Comparison of ENCODE assay signal across 18 cellular contexts in genomic region chr7:33477719-33478480, GRCh38.
"Had no signal": no experiment of that assay in that cellular context is flagged by ENCODE, and none has a peak within 500 bp of the region (broad histone marks: within the 10 kb centered on the region; RNA-seq: fewer than 3 reads in every experiment).

No MANE protein-coding gene starts in this region.

- H3K4me1 ChIP-seq: SJSA1 had no signal

- H3K9me3 ChIP-seq: SJSA1 had no signal

- H3K27me3 ChIP-seq: MG63 had no signal

- DNase-seq: IMR-90, MG63, NCI-H1092 treated with DMSO at 0.1 percent for 48 hours, NCI-H1436, NCI-H187, NCI-H2029 treated with DMSO at 0.1 percent for 48 hours, NCI-H2171 treated with DMSO at 0.1 percent for 48 hours, NCI-H345, NCI-H446 treated with DMSO at 0.1 percent for 48 hours, NCI-H510A treated with DMSO at 0.1 percent for 48 hours, NCI-H526 treated with DMSO at 0.1 percent for 48 hours, NCI-H748 treated with DMSO at 0.1 percent for 48 hours, Right ventricle myocardium superior, RPMI8226, SIG-M5 had no signal

- ATAC-seq: HepG2 had no signal

- H3K36me3 ChIP-seq: MG63, SJSA1 had no signal

- H3K27ac ChIP-seq: SJSA1, SK-N-MC had no signal

- H3K4me3 ChIP-seq: MG63, SJSA1, SK-N-MC had no signal
